Comparison of ENCODE assay signal across 10 cellular contexts in the genomic region with DNA sequence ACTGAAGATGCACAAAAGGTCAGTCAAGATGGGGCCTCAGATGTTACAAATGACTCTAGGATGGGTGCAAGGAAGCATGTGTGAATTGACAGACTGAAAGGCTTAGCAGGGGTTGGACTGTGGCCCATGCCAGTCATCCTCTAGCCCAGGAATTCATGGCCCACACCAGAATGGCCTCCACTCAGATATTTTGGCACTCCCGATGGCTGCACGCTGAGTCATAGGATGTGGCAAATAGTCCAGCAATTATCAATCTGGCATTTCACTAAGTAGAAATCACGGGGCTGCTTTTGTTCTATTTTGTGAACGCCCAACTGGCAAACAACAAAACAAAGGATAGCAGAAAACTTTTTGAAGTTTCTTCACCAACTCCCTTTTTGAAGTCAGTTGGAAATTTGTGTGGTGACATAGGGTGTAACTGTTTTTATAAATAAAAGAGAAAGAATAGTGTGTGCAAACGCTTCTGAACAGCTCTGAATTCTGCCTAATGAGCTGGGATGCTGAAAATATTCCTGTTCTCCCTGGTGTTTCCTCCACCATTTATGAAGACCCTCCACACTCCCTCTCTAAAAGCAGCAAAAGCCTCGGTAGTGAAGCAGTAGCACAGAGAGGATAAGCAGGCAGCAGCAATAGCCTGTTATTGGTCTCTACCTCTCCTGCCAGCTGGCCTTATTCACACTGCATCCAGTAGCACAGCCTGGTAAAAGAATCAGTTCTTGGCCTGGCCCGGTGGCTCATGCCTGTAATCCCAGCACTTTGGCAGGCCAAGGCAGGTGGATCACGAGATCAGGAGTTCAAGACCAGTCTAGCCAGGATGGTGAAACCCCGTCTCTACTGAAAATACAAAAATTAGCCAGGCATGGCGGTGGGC.
A peak's percentile ranks its signal among the peaks of the same experiment; 100 is the strongest.
DNase-seq lines count a peak whose midpoint lies in the region; ATAC-seq lines count a peak whose summit lies in the region.
"Had no signal": no experiment of that assay in that cellular context is flagged by ENCODE, and none has a peak within 500 bp of the region (broad histone marks: within the 10 kb centered on the region; RNA-seq: fewer than 3 reads in every experiment).

No MANE protein-coding gene starts in this region.

- ATAC-seq in GM18858 (IDR thresholded peaks at IDR 0.05; ENCODE audit: unreplicated experiment) = no peak

- H3K4me3 ChIP-seq in skeletal muscle cell (ENCODE audit: low read depth, low read length) = no peak overlapping the region
- H3K4me3 ChIP-seq: PC-9 had no signal

- peak; percentile 71 for DNase-seq in GM04503 (ENCODE audit: low read depth)
- peak; percentile 72 for DNase-seq in SW480 (ENCODE audit: low spot score)
- peak; percentile 82 for DNase-seq in glomerular visceral epithelial cell (ENCODE audit: extremely low spot score)
- peak; percentile 72 for DNase-seq in skeletal muscle cell (ENCODE audit: low read depth)
- no peak for DNase-seq in iPS-NIHi7 (ENCODE audit: extremely low spot score)
- DNase-seq in NCI-H510A treated with DMSO at 0.1 percent for 48 hours (lab: John Stamatoyannopoulos, UW) = no peak
- no peak for DNase-seq in activated T-cell treated with anti-CD3 and anti-CD28 coated beads for 4 hours
- DNase-seq: activated CD8-positive, alpha-beta memory T cell treated with anti-CD3 and anti-CD28 coated beads, Interleukin-2, amount 50 U/mL, for 4 hours had no signal

Comparison
In these comparisons a context has a peak if more than half of its experiments do, and no peak if none do; other contexts are left out.
1. DNase-seq: peak in GM04503 (single experiment), SW480 (single experiment), glomerular visceral epithelial cell (single experiment) and skeletal muscle cell (single experiment); none in iPS-NIHi7 (single experiment), NCI-H510A treated with DMSO at 0.1 percent for 48 hours (single experiment) and activated T-cell treated with anti-CD3 and anti-CD28 coated beads for 4 hours (single experiment).